1 cellular context compared by ENCODE assay signal in genomic region chr10:119178371-119179119, GRCh38.
TF ChIP-seq lines count a peak whose summit lies in the region.

TSS of gene PRDX3 (minus strand) at chr10:119178812. CDS start at chr10:119178790, 22 bp downstream.

TF ChIP-seq in K562, 482 proteins besides CTCF, POLR2A, EP300 and RAD21 (continued from another document and continues in another):
- TF ChIP-seq, protein P1, sequence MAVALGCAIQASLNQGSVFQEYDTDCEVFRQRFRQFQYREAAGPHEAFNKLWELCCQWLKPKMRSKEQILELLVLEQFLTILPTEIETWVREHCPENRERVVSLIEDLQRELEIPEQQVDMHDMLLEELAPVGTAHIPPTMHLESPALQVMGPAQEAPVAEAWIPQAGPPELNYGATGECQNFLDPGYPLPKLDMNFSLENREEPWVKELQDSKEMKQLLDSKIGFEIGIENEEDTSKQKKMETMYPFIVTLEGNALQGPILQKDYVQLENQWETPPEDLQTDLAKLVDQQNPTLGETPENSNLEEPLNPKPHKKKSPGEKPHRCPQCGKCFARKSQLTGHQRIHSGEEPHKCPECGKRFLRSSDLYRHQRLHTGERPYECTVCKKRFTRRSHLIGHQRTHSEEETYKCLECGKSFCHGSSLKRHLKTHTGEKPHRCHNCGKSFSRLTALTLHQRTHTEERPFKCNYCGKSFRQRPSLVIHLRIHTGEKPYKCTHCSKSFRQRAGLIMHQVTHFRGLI (CRISPR knock-in tag; IDR thresholded peaks at IDR 0.05), result no peak
- TF ChIP-seq SMAD3 (CRISPR knock-in tag; conservative IDR thresholded peaks at IDR 0.05) (no peak), HCFC1 (IDR thresholded peaks at IDR 0.05; ENCODE audit: low read depth, low read length) (peak; percentile 37; the same call in 1 of the 2 replicates), SREBF2 (CRISPR knock-in tag; IDR thresholded peaks at IDR 0.05) (no peak), POLR2H (tag; IDR thresholded peaks at IDR 0.05; ENCODE audit: low read depth) (peak; percentile 87), TAL1 (IDR thresholded peaks at IDR 0.05) (no peak), HDAC6 (IDR thresholded peaks at IDR 0.05; ENCODE audit: low read depth, low read length) (no peak), ZC3H11A (IDR thresholded peaks at IDR 0.05; ENCODE audit: low read depth, low read length) (no peak), TRIM28 (IDR thresholded peaks at IDR 0.05) (no peak), CXXC5 (CRISPR knock-in tag; IDR thresholded peaks at IDR 0.05) (peak; percentile 46), POLR2G (IDR thresholded peaks at IDR 0.05; ENCODE audit: low read depth, low read length) (peak; percentile 93), NFIC (IDR thresholded peaks at IDR 0.05) (0 out of 2 replicates have a peak, but pooled peaks have one; percentile 39), RAD51 (IDR thresholded peaks at IDR 0.05; ENCODE audit: borderline replicate concordance, low read depth) (peak; percentile 34; the same call in 1 of the 2 replicates), KLF16 (IDR thresholded peaks at IDR 0.05) (no peak), NR3C1 (CRISPR knock-in tag; IDR thresholded peaks at IDR 0.05) (no peak), CCAR2 (IDR thresholded peaks at IDR 0.05; ENCODE audit: low read depth, low read length) (no peak), ZFPM2 (CRISPR knock-in tag; IDR thresholded peaks at IDR 0.05) (no peak), NR1H2 (CRISPR knock-in tag; IDR thresholded peaks at IDR 0.05) (no peak; the same call in 1 of the 2 replicates), CTBP1 (IDR thresholded peaks at IDR 0.05; ENCODE audit: borderline replicate concordance) (peak; percentile 43; the same call in 1 of the 2 replicates), ZMIZ1 (IDR thresholded peaks at IDR 0.05; ENCODE audit: low read depth in 2 of 2, low read length in 2 of 2) (no peak), ZKSCAN3 (CRISPR knock-in tag; IDR thresholded peaks at IDR 0.05) (no peak), ERF (CRISPR knock-in tag; IDR thresholded peaks at IDR 0.05) (no peak), CBX1 (IDR thresholded peaks at IDR 0.05; ENCODE audit: low read depth) (0 out of 2 replicates have a peak, but pooled peaks have one; percentile 22), TAF1 (IDR thresholded peaks at IDR 0.05; ENCODE audit: control insufficient read depth, extremely low read depth, insufficient read depth, low read length, severe bottlenecking) (peak; percentile 97), MCM5 (IDR thresholded peaks at IDR 0.05; ENCODE audit: low read depth) (no peak), ETV6 (IDR thresholded peaks at IDR 0.05; ENCODE audit: borderline replicate concordance in 1 of 2, low read depth in 2 of 2, low read length in 1 of 2) (no peak), ETV6 (CRISPR knock-in tag; IDR thresholded peaks at IDR 0.05; ENCODE audit: borderline replicate concordance) (no peak), NCOA2 (IDR thresholded peaks at IDR 0.05; ENCODE audit: partially characterized antibody in 2 of 2) (no peak), TGIF2 (CRISPR knock-in tag; IDR thresholded peaks at IDR 0.05) (no peak), RBM39 (optimal IDR thresholded peaks at IDR 0.05; ENCODE audit: low read depth, low read length) (no peak)
- TF ChIP-seq, protein P2, sequence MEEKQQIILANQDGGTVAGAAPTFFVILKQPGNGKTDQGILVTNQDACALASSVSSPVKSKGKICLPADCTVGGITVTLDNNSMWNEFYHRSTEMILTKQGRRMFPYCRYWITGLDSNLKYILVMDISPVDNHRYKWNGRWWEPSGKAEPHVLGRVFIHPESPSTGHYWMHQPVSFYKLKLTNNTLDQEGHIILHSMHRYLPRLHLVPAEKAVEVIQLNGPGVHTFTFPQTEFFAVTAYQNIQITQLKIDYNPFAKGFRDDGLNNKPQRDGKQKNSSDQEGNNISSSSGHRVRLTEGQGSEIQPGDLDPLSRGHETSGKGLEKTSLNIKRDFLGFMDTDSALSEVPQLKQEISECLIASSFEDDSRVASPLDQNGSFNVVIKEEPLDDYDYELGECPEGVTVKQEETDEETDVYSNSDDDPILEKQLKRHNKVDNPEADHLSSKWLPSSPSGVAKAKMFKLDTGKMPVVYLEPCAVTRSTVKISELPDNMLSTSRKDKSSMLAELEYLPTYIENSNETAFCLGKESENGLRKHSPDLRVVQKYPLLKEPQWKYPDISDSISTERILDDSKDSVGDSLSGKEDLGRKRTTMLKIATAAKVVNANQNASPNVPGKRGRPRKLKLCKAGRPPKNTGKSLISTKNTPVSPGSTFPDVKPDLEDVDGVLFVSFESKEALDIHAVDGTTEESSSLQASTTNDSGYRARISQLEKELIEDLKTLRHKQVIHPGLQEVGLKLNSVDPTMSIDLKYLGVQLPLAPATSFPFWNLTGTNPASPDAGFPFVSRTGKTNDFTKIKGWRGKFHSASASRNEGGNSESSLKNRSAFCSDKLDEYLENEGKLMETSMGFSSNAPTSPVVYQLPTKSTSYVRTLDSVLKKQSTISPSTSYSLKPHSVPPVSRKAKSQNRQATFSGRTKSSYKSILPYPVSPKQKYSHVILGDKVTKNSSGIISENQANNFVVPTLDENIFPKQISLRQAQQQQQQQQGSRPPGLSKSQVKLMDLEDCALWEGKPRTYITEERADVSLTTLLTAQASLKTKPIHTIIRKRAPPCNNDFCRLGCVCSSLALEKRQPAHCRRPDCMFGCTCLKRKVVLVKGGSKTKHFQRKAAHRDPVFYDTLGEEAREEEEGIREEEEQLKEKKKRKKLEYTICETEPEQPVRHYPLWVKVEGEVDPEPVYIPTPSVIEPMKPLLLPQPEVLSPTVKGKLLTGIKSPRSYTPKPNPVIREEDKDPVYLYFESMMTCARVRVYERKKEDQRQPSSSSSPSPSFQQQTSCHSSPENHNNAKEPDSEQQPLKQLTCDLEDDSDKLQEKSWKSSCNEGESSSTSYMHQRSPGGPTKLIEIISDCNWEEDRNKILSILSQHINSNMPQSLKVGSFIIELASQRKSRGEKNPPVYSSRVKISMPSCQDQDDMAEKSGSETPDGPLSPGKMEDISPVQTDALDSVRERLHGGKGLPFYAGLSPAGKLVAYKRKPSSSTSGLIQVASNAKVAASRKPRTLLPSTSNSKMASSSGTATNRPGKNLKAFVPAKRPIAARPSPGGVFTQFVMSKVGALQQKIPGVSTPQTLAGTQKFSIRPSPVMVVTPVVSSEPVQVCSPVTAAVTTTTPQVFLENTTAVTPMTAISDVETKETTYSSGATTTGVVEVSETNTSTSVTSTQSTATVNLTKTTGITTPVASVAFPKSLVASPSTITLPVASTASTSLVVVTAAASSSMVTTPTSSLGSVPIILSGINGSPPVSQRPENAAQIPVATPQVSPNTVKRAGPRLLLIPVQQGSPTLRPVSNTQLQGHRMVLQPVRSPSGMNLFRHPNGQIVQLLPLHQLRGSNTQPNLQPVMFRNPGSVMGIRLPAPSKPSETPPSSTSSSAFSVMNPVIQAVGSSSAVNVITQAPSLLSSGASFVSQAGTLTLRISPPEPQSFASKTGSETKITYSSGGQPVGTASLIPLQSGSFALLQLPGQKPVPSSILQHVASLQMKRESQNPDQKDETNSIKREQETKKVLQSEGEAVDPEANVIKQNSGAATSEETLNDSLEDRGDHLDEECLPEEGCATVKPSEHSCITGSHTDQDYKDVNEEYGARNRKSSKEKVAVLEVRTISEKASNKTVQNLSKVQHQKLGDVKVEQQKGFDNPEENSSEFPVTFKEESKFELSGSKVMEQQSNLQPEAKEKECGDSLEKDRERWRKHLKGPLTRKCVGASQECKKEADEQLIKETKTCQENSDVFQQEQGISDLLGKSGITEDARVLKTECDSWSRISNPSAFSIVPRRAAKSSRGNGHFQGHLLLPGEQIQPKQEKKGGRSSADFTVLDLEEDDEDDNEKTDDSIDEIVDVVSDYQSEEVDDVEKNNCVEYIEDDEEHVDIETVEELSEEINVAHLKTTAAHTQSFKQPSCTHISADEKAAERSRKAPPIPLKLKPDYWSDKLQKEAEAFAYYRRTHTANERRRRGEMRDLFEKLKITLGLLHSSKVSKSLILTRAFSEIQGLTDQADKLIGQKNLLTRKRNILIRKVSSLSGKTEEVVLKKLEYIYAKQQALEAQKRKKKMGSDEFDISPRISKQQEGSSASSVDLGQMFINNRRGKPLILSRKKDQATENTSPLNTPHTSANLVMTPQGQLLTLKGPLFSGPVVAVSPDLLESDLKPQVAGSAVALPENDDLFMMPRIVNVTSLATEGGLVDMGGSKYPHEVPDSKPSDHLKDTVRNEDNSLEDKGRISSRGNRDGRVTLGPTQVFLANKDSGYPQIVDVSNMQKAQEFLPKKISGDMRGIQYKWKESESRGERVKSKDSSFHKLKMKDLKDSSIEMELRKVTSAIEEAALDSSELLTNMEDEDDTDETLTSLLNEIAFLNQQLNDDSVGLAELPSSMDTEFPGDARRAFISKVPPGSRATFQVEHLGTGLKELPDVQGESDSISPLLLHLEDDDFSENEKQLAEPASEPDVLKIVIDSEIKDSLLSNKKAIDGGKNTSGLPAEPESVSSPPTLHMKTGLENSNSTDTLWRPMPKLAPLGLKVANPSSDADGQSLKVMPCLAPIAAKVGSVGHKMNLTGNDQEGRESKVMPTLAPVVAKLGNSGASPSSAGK (IDR thresholded peaks at IDR 0.05), result peak; percentile 16; the same call in 1 of the 2 replicates
- TF ChIP-seq, protein P3, sequence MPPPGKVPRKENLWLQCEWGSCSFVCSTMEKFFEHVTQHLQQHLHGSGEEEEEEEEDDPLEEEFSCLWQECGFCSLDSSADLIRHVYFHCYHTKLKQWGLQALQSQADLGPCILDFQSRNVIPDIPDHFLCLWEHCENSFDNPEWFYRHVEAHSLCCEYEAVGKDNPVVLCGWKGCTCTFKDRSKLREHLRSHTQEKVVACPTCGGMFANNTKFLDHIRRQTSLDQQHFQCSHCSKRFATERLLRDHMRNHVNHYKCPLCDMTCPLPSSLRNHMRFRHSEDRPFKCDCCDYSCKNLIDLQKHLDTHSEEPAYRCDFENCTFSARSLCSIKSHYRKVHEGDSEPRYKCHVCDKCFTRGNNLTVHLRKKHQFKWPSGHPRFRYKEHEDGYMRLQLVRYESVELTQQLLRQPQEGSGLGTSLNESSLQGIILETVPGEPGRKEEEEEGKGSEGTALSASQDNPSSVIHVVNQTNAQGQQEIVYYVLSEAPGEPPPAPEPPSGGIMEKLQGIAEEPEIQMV (tag; conservative IDR thresholded peaks at IDR 0.05; ENCODE audit: low read depth), result no peak
- TF ChIP-seq, protein P4, sequence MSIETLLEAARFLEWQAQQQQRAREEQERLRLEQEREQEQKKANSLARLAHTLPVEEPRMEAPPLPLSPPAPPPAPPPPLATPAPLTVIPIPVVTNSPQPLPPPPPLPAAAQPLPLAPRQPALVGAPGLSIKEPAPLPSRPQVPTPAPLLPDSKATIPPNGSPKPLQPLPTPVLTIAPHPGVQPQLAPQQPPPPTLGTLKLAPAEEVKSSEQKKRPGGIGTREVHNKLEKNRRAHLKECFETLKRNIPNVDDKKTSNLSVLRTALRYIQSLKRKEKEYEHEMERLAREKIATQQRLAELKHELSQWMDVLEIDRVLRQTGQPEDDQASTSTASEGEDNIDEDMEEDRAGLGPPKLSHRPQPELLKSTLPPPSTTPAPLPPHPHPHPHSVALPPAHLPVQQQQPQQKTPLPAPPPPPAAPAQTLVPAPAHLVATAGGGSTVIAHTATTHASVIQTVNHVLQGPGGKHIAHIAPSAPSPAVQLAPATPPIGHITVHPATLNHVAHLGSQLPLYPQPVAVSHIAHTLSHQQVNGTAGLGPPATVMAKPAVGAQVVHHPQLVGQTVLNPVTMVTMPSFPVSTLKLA (conservative IDR thresholded peaks at IDR 0.05), result peak; percentile 70 to 81
